Comparison of ENCODE assay signal across 22 cellular contexts in the genomic region with DNA sequence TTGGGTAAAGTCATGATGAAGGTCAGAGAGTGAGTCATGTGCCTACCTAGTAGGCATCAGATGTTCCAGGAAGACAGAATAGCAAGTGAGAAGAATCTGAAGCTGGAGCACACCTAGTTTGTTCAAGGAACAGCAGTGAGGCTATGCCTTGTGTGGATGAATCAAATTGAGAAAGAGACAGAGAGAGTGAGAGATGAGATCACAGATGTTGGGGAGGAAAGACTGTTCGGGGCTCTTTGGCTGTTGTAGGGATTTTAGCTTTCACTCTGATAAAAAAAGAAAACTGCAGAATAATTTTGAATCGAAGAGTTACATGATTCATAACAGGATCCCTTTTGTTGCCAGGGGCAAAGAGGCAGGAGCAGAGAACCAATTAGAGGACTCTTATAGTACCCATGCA. TPM values are rescaled to one million over a fixed set of nuclear protein-coding genes. Genes with fewer than 3 reads are reported as not detected.
A peak's percentile ranks its signal among the peaks of the same experiment; 100 is the strongest.
DNase-seq lines count a peak whose midpoint lies in the region; ATAC-seq, FAIRE-seq and TF ChIP-seq lines count a peak whose summit lies in the region.
"Had no signal": no experiment of that assay in that cellular context is flagged by ENCODE, and none has a peak within 500 bp of the region (broad histone marks: within the 10 kb centered on the region; RNA-seq: fewer than 3 reads in every experiment).

No MANE protein-coding gene starts in this region.

- H3K4me3 ChIP-seq in GM12878 (no peak overlapping the region), A673 (ENCODE audit: low read depth, low read length, poor library complexity, severe bottlenecking) (no peak overlapping the region)
- H3K4me3 ChIP-seq: BLaER1, mucosa of descending colon, Peyer's patch, tibial artery had no signal

- H3K36me3 ChIP-seq in GM12878 (ENCODE audit: control insufficient read depth in 2 of 2, insufficient read depth in 2 of 2, low read length in 1 of 2) (no peaks in the 10 kb centered on the region), A673 (ENCODE audit: insufficient read depth, low read length, poor library complexity, severe bottlenecking) (no peaks in the 10 kb centered on the region)
- H3K36me3 ChIP-seq: BLaER1, brain microvascular endothelial cell, Peyer's patch, tibial artery had no signal

- TF ChIP-seq POLR2A in GM12892 (IDR thresholded peaks at IDR 0.05; ENCODE audit: low read depth, low read length) (no peak), GM12878 (IDR thresholded peaks at IDR 0.05; ENCODE audit: low read depth, low read length) (no peak)

- H3K4me1 ChIP-seq in GM12878 (ENCODE audit: control insufficient read depth, insufficient read depth, low read length) (no peaks in the 10 kb centered on the region), A673 (ENCODE audit: insufficient read depth, low read length, poor library complexity, severe bottlenecking) (no peaks in the 10 kb centered on the region)
- H3K4me1 ChIP-seq: Peyer's patch, tibial artery had no signal

- no peaks in the 10 kb centered on the region for H3K79me2 ChIP-seq in GM12878 (ENCODE audit: control insufficient read depth, insufficient read depth, low read length)

- no peak overlapping the region for H3K4me2 ChIP-seq in GM12878 (ENCODE audit: control insufficient read depth, insufficient read depth)
- H3K4me2 ChIP-seq: BLaER1 had no signal

- intact Hi-C loops in GM12878 (cut with micrococcal nuclease; ENCODE audit: unreplicated experiment) (no loop called here), A673 (cut with micrococcal nuclease; ENCODE audit: unreplicated experiment) (no loop called here)

- POLR2A ChIA-PET in GM10248 (lab: Yijun Ruan, JAX) (no interaction called here), GM12878 (lab: Charles Lee) (no interaction called here), A673 (lab: Charles Lee; ENCODE audit: low non-redundant PET) (no interaction called here)

- SMC1A ChIA-PET in GM12878 (lab: Charles Lee; ENCODE audit: uncharacterized antibody, unreplicated experiment), result no interaction called here

- TF ChIP-seq CTCF in GM10248 (IDR thresholded peaks at IDR 0.05; ENCODE audit: control extremely low read depth, extremely low read depth, low read depth, missing control alignments), result no peak
- no peak for TF ChIP-seq CTCF in GM12878 (IDR thresholded peaks at IDR 0.05 in 2 of 3, conservative IDR thresholded peaks at IDR 0.05 in 1 of 3; ENCODE audit: control insufficient read depth in 2 of 3, extremely low read depth in 1 of 3, insufficient read depth in 1 of 3, low read depth in 3 of 3, low read length in 3 of 3)
- no peak for TF ChIP-seq CTCF in A673 (conservative IDR thresholded peaks at IDR 0.05; ENCODE audit: low read depth, low read length)

- in situ Hi-C loops in GM12878 (cut with MboI), result no loop called here

- no peaks in the 10 kb centered on the region; a peak in 1 of 4 replicates for H3K27me3 ChIP-seq in GM12878 (replicated peaks in 1 of 2; ENCODE audit: control insufficient read depth in 2 of 2, insufficient read depth in 2 of 2, low read length in 1 of 2)
- no peaks in the 10 kb centered on the region for H3K27me3 ChIP-seq in A673 (replicated peaks; ENCODE audit: insufficient read depth, low read depth, low read length, poor library complexity)
- H3K27me3 ChIP-seq: BLaER1, brain microvascular endothelial cell, Peyer's patch, tibial artery had no signal

- CTCF ChIA-PET in GM10248 (lab: Yijun Ruan, JAX), result interaction anchor here (0.8 to 2.4 kb wide), 7 partner anchors 10 to 58 kb away, joined by 3 to 8 read pairs (median 4); no protein-coding TSS in a partner anchor
- CTCF ChIA-PET in GM12878 (lab: Yijun Ruan, JAX), result interaction anchor here (1.0 kb wide), 1 partner anchor 14 kb away, joined by 3 read pairs; no protein-coding TSS in a partner anchor
- CTCF ChIA-PET in A673 (lab: Charles Lee), result no interaction called here

- H3K27ac ChIP-seq in GM12878 (ENCODE audit: control insufficient read depth, insufficient read depth) (no peak overlapping the region), A673 (ENCODE audit: low read depth, low read length, poor library complexity, severe bottlenecking) (no peak overlapping the region)
- H3K27ac ChIP-seq: BLaER1, brain microvascular endothelial cell, Peyer's patch, tibial artery, VCaP had no signal

- no peaks in the 10 kb centered on the region for H4K20me1 ChIP-seq in GM12878 (ENCODE audit: control insufficient read depth, insufficient read depth)
- H4K20me1 ChIP-seq: BLaER1 had no signal

- ATAC-seq in HG02870 (IDR thresholded peaks at IDR 0.05; ENCODE audit: unreplicated experiment), result peak; percentile 77
- ATAC-seq in GM12878, result peak; percentile 79
- no peak for ATAC-seq in HG03095 (IDR thresholded peaks at IDR 0.05; ENCODE audit: unreplicated experiment)
- ATAC-seq: HCT116, left colon, mucosa of descending colon had no signal

- H3K9ac ChIP-seq in GM12878 (ENCODE audit: control insufficient read depth, insufficient read depth, low read length), result no peak overlapping the region
- H3K9ac ChIP-seq: BLaER1 had no signal

- 0% methylated on average over 2 of the region's 2 CpGs for WGBS in GM12878 (ENCODE audit: insufficient coverage, insufficient replicate concordance, low lambda C conversion rate, missing lambda C conversion rate)

- RAD21 ChIA-PET in GM12878 (lab: Charles Lee; ENCODE audit: unreplicated experiment), result no interaction called here

- peak; percentile 92 for FAIRE-seq in GM12892 (lab: Jason Lieb, UNC)
- FAIRE-seq in GM12878 (lab: Jason Lieb, UNC), result no peak

- no TSS peak for BruUV-seq in GM12878 (replicated peaks; lab: Mats Ljungman, UMichigan)
- BruUV-seq in A673 (replicated peaks; lab: Mats Ljungman, UMichigan), result no TSS peak

- TF ChIP-seq EP300 in GM12878 (IDR thresholded peaks at IDR 0.05; ENCODE audit: borderline replicate concordance in 1 of 2, control insufficient read depth in 1 of 2, low read depth in 2 of 2, low read length in 2 of 2), result no peak

- H3K9me3 ChIP-seq in GM12878 (replicated peaks; ENCODE audit: control insufficient read depth, insufficient read depth, low read length) (no peaks in the 10 kb centered on the region), A673 (ENCODE audit: low read depth, low read length, poor library complexity, severe bottlenecking) (no peaks in the 10 kb centered on the region)
- H3K9me3 ChIP-seq: BLaER1, mucosa of descending colon, Peyer's patch, tibial artery had no signal

- no peak for TF ChIP-seq RAD21 in GM12878 (IDR thresholded peaks at IDR 0.05; ENCODE audit: insufficient read depth, low read depth, low read length)

- H2AFZ ChIP-seq in GM12878 (ENCODE audit: control insufficient read depth, low read depth, low read length), result peak overlapping the region; percentile 35; the same call in 1 of the 2 replicates

- DNase-seq in GM10248 (ENCODE audit: extremely low spot score) (peak; percentile 24), GM12892 (ENCODE audit: insufficient read length) (no peak), GM12878 (ENCODE audit: low read depth, low spot score) (no peak), HUDEP-2 (lab: John Stamatoyannopoulos, UW; ENCODE audit: unreplicated experiment in 76 of 76) (no peak), A673 (ENCODE audit: low spot score) (no peak)
- DNase-seq: brain microvascular endothelial cell, hypothalamus, left colon, mucosa of descending colon, NCI-H187, NCI-H69, Peyer's patch, tibial artery had no signal

TF ChIP-seq in GM12878, 131 proteins besides CTCF, POLR2A, EP300 and RAD21 (continues in another document):
- no peak for TF ChIP-seq PAX5 (IDR thresholded peaks at IDR 0.05; ENCODE audit: borderline replicate concordance, low read depth, low read length)
- TF ChIP-seq LARP7 (IDR thresholded peaks at IDR 0.05), result no peak
- TF ChIP-seq IKZF2 (IDR thresholded peaks at IDR 0.05), result no peak
- no peak for TF ChIP-seq JUND (IDR thresholded peaks at IDR 0.05; ENCODE audit: low read depth, low read length)
- TF ChIP-seq MEF2A (IDR thresholded peaks at IDR 0.05; ENCODE audit: insufficient read depth, low read depth, low read length), result no peak
- TF ChIP-seq PAX8 (IDR thresholded peaks at IDR 0.05), result no peak
- peak; percentile 90 for TF ChIP-seq JUNB (IDR thresholded peaks at IDR 0.05)
- no peak for TF ChIP-seq TBL1XR1 (IDR thresholded peaks at IDR 0.05; ENCODE audit: low read depth, low read length)

RNA-seq across cellular contexts. Expression of a gene that starts 6.3 kb away (rescaled TPM):
- polyA plus RNA-seq in GM12892 (2012; ENCODE audit: missing spikeins), result not detected
- total RNA-seq in GM12878 (2013; cell fraction: nucleolus; rRNA removed), result not detected in 2 replicates
- total RNA-seq in GM12878 (2014; rRNA removed) (not detected in 2 replicates), GM12878 (2014; rRNA removed; fragmentation: Illumina TruSeq; extraction: Trizol) (not detected in 2 replicates), GM12878 (2021) (not detected in 2 replicates), A673 (2021) (not detected in 2 replicates)
- polyA plus RNA-seq in GM12878 (2011; ENCODE audit: low read depth), result not detected
- polyA plus RNA-seq in GM12878 (2011; rRNA removed) (not detected in 2 replicates), GM12878 (2014; fragmentation: Illumina TruSeq; extraction: Trizol) (not detected in 2 replicates), GM12878 (2014; fragmentation: Nextera tagmentation; extraction: Ambion mirVana) (not detected), GM12878 (2014; rRNA removed) (not detected in 2 replicates), GM12878 (2016; fragmentation: Nextera tagmentation; extraction: Ambion mirVana) (not detected)
- not detected in 2 replicates for polyA plus RNA-seq in GM12878 (2011; cell fraction: cytosol; rRNA removed)
- polyA plus RNA-seq in GM12878 (2011; cell fraction: nucleus; rRNA removed), result 0.13 TPM in 1 of 2 replicates, not detected in the other
- not detected in 2 replicates for polyA plus RNA-seq in GM12878 (2012)
- polyA minus RNA-seq in GM12878 (2011; rRNA and poly(A)+ RNA removed), result not detected in 2 replicates
- not detected in 2 replicates for polyA minus RNA-seq in GM12878 (2011; cell fraction: cytosol; rRNA and poly(A)+ RNA removed)
- polyA minus RNA-seq in GM12878 (2011; cell fraction: nucleus; rRNA and poly(A)+ RNA removed), result not detected in 2 replicates
- total RNA-seq: activated T-helper 2 cell treated with anti-CD3 and anti-CD28 coated beads, Interferon-gamma antibody, Interleukin-2, Interleukin-4, amounts not matched to agents 10 μg/mL and 5 μg/mL and 100 μg/mL, durations not matched to agents 14 hours and 24 hours and 36 hours; HT-29; left colon; mucosa of descending colon; omental fat pad; Peyer's patch; skeletal muscle tissue had no signal

RNA-seq across cellular contexts. Expression of a gene that starts 35.6 kb away (rescaled TPM):
- not detected for polyA plus RNA-seq in GM12892 (2012; ENCODE audit: missing spikeins)
- not detected in 2 replicates for total RNA-seq in GM12878 (2013; cell fraction: nucleolus; rRNA removed)
- total RNA-seq in GM12878 (2014; rRNA removed) (not detected in 2 replicates), GM12878 (2014; rRNA removed; fragmentation: Illumina TruSeq; extraction: Trizol) (not detected in 2 replicates), GM12878 (2021) (not detected in 2 replicates), A673 (2021) (not detected in 2 replicates)
- not detected for polyA plus RNA-seq in GM12878 (2011; ENCODE audit: low read depth)
- polyA plus RNA-seq in GM12878 (2011; rRNA removed) (not detected in 2 replicates), GM12878 (2014; fragmentation: Illumina TruSeq; extraction: Trizol) (not detected in 2 replicates), GM12878 (2014; fragmentation: Nextera tagmentation; extraction: Ambion mirVana) (not detected), GM12878 (2014; rRNA removed) (not detected in 2 replicates), GM12878 (2016; fragmentation: Nextera tagmentation; extraction: Ambion mirVana) (not detected)
- not detected in 2 replicates for polyA plus RNA-seq in GM12878 (2011; cell fraction: cytosol; rRNA removed)
- not detected in 2 replicates for polyA plus RNA-seq in GM12878 (2011; cell fraction: nucleus; rRNA removed)
- not detected in 2 replicates for polyA plus RNA-seq in GM12878 (2012)
- polyA minus RNA-seq in GM12878 (2011; rRNA and poly(A)+ RNA removed), result not detected in 2 replicates
- not detected in 2 replicates for polyA minus RNA-seq in GM12878 (2011; cell fraction: cytosol; rRNA and poly(A)+ RNA removed)
- polyA minus RNA-seq in GM12878 (2011; cell fraction: nucleus; rRNA and poly(A)+ RNA removed), result not detected in 2 replicates
- total RNA-seq: activated T-helper 2 cell treated with anti-CD3 and anti-CD28 coated beads, Interferon-gamma antibody, Interleukin-2, Interleukin-4, amounts not matched to agents 10 μg/mL and 5 μg/mL and 100 μg/mL, durations not matched to agents 14 hours and 24 hours and 36 hours; HT-29; left colon; mucosa of descending colon; omental fat pad; Peyer's patch; skeletal muscle tissue had no signal
